Comparison of ENCODE assay signal across 8 cellular contexts in genomic region chr5:180784497-180785097, GRCh38.
DNase-seq lines count a peak whose midpoint lies in the region; ATAC-seq and TF ChIP-seq lines count a peak whose summit lies in the region.

No MANE protein-coding gene starts in this region.

- H3K4me1 Mint-ChIP-seq in nephron progenitor cell = peaks cover 46% of the 10 kb centered on the region

- DNase-seq in NCI-H1105 treated with DMSO at 0.1 percent for 48 hours (lab: John Stamatoyannopoulos, UW) = peak; percentile 12
- no peak for DNase-seq in NCI-H1105 (lab: John Stamatoyannopoulos, UW)
- peak; percentile 37 for DNase-seq in NOMO-1 treated with DMSO at 0.1 percent for 48 hours (lab: John Stamatoyannopoulos, UW; ENCODE audit: unreplicated experiment)
- peak; percentile 76 for DNase-seq in activated T-cell treated with anti-CD3 and anti-CD28 coated beads, Interleukin-2, amount 50 U/mL, for 1 hour
- DNase-seq in fibroblast of gingiva (ENCODE audit: low read depth) = peak; percentile 83
- DNase-seq in nephron progenitor cell = peak; percentile 64
- peak; percentile 82 for DNase-seq in stromal cell of bone marrow (ENCODE audit: low read depth)

- no peak overlapping the region for H3K4me3 Mint-ChIP-seq in nephron progenitor cell

- TF ChIP-seq CTCF in nephron progenitor cell (IDR thresholded peaks at IDR 0.05) = peak; percentile 56

- H3K27ac Mint-ChIP-seq in nephron progenitor cell = no peak overlapping the region

- H3K27me3 Mint-ChIP-seq in nephron progenitor cell (ENCODE audit: low read depth, poor library complexity) = peaks cover 15% of the 10 kb centered on the region

- H3K36me3 Mint-ChIP-seq in nephron progenitor cell (ENCODE audit: low read depth) = peaks cover 17% of the 10 kb centered on the region

- ATAC-seq in HG02759 (IDR thresholded peaks at IDR 0.05; ENCODE audit: unreplicated experiment) = peak; percentile 69

- peaks cover 19% of the 10 kb centered on the region for H3K9me3 Mint-ChIP-seq in nephron progenitor cell
